In genomic region chr21:45363921-45364463, GRCh38 we compare ENCODE assay signal across 8 cellular contexts. TPM values are rescaled to one million over a fixed set of nuclear protein-coding genes. Genes with fewer than 3 reads are reported as not detected.
DNase-seq lines count a peak whose midpoint lies in the region; ATAC-seq, FAIRE-seq and TF ChIP-seq lines count a peak whose summit lies in the region.

No MANE protein-coding gene starts in this region.

- peak overlapping the region; percentile 99 for H3K27ac Mint-ChIP-seq in astrocyte (ENCODE audit: unreplicated experiment)

- intact Hi-C loops in PC-9 (cut with micrococcal nuclease; ENCODE audit: unreplicated experiment): loop anchor here (1.0 to 2.0 kb wide), 3 partner anchors 39 to 71 kb away; no protein-coding TSS in a partner anchor

- H3K27me3 ChIP-seq in PC-9 (ENCODE audit: insufficient read depth, low read depth) (no peaks in the 10 kb centered on the region), astrocyte (ENCODE audit: insufficient read depth, low read length) (no peaks in the 10 kb centered on the region)

- no peaks in the 10 kb centered on the region for H3K36me3 Mint-ChIP-seq in astrocyte (ENCODE audit: low read depth, unreplicated experiment)

- peak; percentile 99 for FAIRE-seq in astrocyte (lab: Jason Lieb, UNC)

- H3K4me2 ChIP-seq in PC-9: peak overlapping the region; percentile 82
- peak overlapping the region; percentile 70 for H3K4me2 ChIP-seq in astrocyte (ENCODE audit: low read length)

- no peak for ATAC-seq in GM18873 (IDR thresholded peaks at IDR 0.05; ENCODE audit: low FRiP score, unreplicated experiment)
- ATAC-seq in GM19463 (IDR thresholded peaks at IDR 0.05; ENCODE audit: unreplicated experiment): no peak

- H4K20me1 ChIP-seq in PC-9 (ENCODE audit: insufficient read depth) (no peaks in the 10 kb centered on the region), astrocyte (ENCODE audit: insufficient read depth, low read length) (no peaks in the 10 kb centered on the region)

- DNase-seq in ELR (ENCODE audit: low read depth) (peak; percentile 100), PC-9 (peak; percentile 75 to 91), astrocyte (ENCODE audit: low read depth) (peak; percentile 100), hepatic stellate cell (ENCODE audit: low spot score) (peak; percentile 97), skeletal muscle cell (ENCODE audit: low read depth) (peak; percentile 96), NCI-H2029 (lab: John Stamatoyannopoulos, UW) (no peak)

- peaks cover 16% of the 10 kb centered on the region for H3F3A ChIP-seq in PC-9 (ENCODE audit: insufficient read depth, low read depth)

- H3K79me2 ChIP-seq in PC-9 (ENCODE audit: low read depth) (no peaks in the 10 kb centered on the region), astrocyte (ENCODE audit: insufficient read depth, low read length) (no peaks in the 10 kb centered on the region)

- POLR2A ChIA-PET in PC-9 (lab: Charles Lee; ENCODE audit: unreplicated experiment): interaction anchor here (0.7 kb wide), 1 partner anchor 108 kb away, joined by 7 read pairs; no protein-coding TSS in a partner anchor

- no peaks in the 10 kb centered on the region for H3K9me3 Mint-ChIP-seq in astrocyte (ENCODE audit: unreplicated experiment)

- H2AFZ ChIP-seq in PC-9 (peak overlapping the region; percentile 66; the same call in 1 of the 2 replicates), astrocyte (ENCODE audit: low read depth, low read length) (peak overlapping the region; percentile 14)

- H3K27ac ChIP-seq in PC-9: peak overlapping the region; percentile 100
- peak overlapping the region; percentile 99 for H3K27ac ChIP-seq in astrocyte (ENCODE audit: low read depth, low read length)

- H3K36me3 ChIP-seq in PC-9 (ENCODE audit: low read depth): no peaks in the 10 kb centered on the region
- H3K36me3 ChIP-seq in astrocyte (ENCODE audit: insufficient read depth, low read length): no peaks in the 10 kb centered on the region

- BruUV-seq in PC-9 (replicated peaks; lab: Mats Ljungman, UMichigan): no TSS peak

- H3K4me1 Mint-ChIP-seq in astrocyte (ENCODE audit: low read depth, unreplicated experiment): peaks cover 41% of the 10 kb centered on the region

- H3K27me3 Mint-ChIP-seq in astrocyte (ENCODE audit: low read depth, unreplicated experiment): no peaks in the 10 kb centered on the region

- CTCF ChIA-PET in PC-9 (lab: Charles Lee): interaction anchor here (0.7 kb wide), 1 partner anchor 53 kb away, joined by 3 read pairs; no protein-coding TSS in a partner anchor

- TF ChIP-seq CTCF in PC-9 (conservative IDR thresholded peaks at IDR 0.05): no peak
- no peak for TF ChIP-seq CTCF in astrocyte (IDR thresholded peaks at IDR 0.05; ENCODE audit: insufficient read depth, low read depth, low read length)

- H3K9me3 ChIP-seq in PC-9 (ENCODE audit: insufficient read depth, low read depth): no peaks in the 10 kb centered on the region
- no peaks in the 10 kb centered on the region for H3K9me3 ChIP-seq in astrocyte (ENCODE audit: insufficient read depth, low read depth, low read length)

- H3K9ac ChIP-seq in astrocyte (ENCODE audit: low read length): peak overlapping the region; percentile 90

- H3K9me2 ChIP-seq in PC-9 (ENCODE audit: insufficient read depth): no peaks in the 10 kb centered on the region

- H3K4me1 ChIP-seq in PC-9 (replicated peaks; ENCODE audit: insufficient read depth) (peaks cover 40% of the 10 kb centered on the region), astrocyte (ENCODE audit: insufficient read depth, low read length) (peaks cover 42% of the 10 kb centered on the region)

- H3K4me3 ChIP-seq in PC-9 (peak overlapping the region; percentile 48; the same call in 1 of the 2 replicates), astrocyte (ENCODE audit: insufficient read depth, low read depth, low read length) (no peak overlapping the region), skeletal muscle cell (ENCODE audit: low read depth, low read length) (no peak overlapping the region)

- peak overlapping the region; percentile 28 for H3K4me3 Mint-ChIP-seq in astrocyte (ENCODE audit: unreplicated experiment)

RNA-seq across cellular contexts. Expression of gene COL18A1, which starts 41.0 kb away (rescaled TPM):
- total RNA-seq in PC-9 (2021) (82.4 and 106 TPM in 2 replicates), astrocyte (616 and 692 TPM in 2 replicates)
